Comparison of ENCODE assay signal across 2 cellular contexts in the genomic region with DNA sequence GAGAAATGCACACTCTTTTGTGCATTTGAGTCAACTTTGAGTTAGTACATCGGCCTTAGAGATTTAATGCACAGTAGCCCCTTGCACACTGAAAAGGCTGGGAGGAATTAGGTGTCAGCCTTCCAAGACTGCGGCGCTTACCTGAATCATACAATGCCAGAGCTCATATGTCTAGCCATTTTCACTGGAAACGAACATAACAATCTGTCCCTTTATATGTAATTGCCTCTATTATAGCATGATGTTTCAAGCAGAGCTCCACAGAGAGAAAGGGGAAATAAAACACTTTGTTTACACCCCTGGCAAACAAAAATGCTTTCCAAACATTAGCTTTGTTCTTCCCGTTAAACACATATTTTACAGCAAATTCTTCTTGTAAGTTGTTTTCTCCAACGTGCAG.
TF ChIP-seq lines count a peak whose summit lies in the region.

No MANE protein-coding gene starts in this region.

TF ChIP-seq in HepG2, 621 proteins besides CTCF, POLR2A, EP300 and RAD21:
- TF ChIP-seq ZNF609 (CRISPR knock-in tag; IDR thresholded peaks at IDR 0.05; ENCODE audit: borderline replicate concordance) (no peak), ARID2 (CRISPR knock-in tag; IDR thresholded peaks at IDR 0.05; ENCODE audit: borderline replicate concordance) (no peak), KLF15 (CRISPR knock-in tag; IDR thresholded peaks at IDR 0.05; ENCODE audit: borderline replicate concordance) (no peak), EHMT2 (IDR thresholded peaks at IDR 0.05; ENCODE audit: borderline replicate concordance, low read depth, low read length) (peak; percentile 53; the same call in 1 of the 2 replicates)
- TF ChIP-seq, protein P1, sequence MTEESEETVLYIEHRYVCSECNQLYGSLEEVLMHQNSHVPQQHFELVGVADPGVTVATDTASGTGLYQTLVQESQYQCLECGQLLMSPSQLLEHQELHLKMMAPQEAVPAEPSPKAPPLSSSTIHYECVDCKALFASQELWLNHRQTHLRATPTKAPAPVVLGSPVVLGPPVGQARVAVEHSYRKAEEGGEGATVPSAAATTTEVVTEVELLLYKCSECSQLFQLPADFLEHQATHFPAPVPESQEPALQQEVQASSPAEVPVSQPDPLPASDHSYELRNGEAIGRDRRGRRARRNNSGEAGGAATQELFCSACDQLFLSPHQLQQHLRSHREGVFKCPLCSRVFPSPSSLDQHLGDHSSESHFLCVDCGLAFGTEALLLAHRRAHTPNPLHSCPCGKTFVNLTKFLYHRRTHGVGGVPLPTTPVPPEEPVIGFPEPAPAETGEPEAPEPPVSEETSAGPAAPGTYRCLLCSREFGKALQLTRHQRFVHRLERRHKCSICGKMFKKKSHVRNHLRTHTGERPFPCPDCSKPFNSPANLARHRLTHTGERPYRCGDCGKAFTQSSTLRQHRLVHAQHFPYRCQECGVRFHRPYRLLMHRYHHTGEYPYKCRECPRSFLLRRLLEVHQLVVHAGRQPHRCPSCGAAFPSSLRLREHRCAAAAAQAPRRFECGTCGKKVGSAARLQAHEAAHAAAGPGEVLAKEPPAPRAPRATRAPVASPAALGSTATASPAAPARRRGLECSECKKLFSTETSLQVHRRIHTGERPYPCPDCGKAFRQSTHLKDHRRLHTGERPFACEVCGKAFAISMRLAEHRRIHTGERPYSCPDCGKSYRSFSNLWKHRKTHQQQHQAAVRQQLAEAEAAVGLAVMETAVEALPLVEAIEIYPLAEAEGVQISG (CRISPR knock-in tag; IDR thresholded peaks at IDR 0.05): no peak

TF ChIP-seq in WTC11, 78 proteins besides CTCF, POLR2A, EP300 and RAD21:
- TF ChIP-seq ATF2 (CRISPR knock-in tag; IDR thresholded peaks at IDR 0.05; ENCODE audit: borderline replicate concordance, low read depth) (no peak), MXD4 (CRISPR knock-in tag; IDR thresholded peaks at IDR 0.05; ENCODE audit: borderline replicate concordance) (no peak), ZNF416 (CRISPR knock-in tag; IDR thresholded peaks at IDR 0.05) (no peak), HMGXB4 (CRISPR knock-in tag; IDR thresholded peaks at IDR 0.05) (no peak), KAT7 (CRISPR knock-in tag; IDR thresholded peaks at IDR 0.05; ENCODE audit: borderline replicate concordance) (no peak), TEAD1 (CRISPR knock-in tag; IDR thresholded peaks at IDR 0.05) (no peak), TEAD4 (CRISPR knock-in tag; IDR thresholded peaks at IDR 0.05) (no peak)
- TF ChIP-seq, protein P2, sequence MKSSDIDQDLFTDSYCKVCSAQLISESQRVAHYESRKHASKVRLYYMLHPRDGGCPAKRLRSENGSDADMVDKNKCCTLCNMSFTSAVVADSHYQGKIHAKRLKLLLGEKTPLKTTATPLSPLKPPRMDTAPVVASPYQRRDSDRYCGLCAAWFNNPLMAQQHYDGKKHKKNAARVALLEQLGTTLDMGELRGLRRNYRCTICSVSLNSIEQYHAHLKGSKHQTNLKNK (CRISPR knock-in tag; IDR thresholded peaks at IDR 0.05): no peak
